Comparison of ENCODE assay signal across 14 cellular contexts in genomic region chr2:233085037-233085838, GRCh38. TPM values are rescaled to one million over a fixed set of nuclear protein-coding genes. Genes with fewer than 3 reads are reported as not detected.
A peak's percentile ranks its signal among the peaks of the same experiment; 100 is the strongest.
DNase-seq lines count a peak whose midpoint lies in the region; ATAC-seq and TF ChIP-seq lines count a peak whose summit lies in the region.
"Had no signal": no experiment of that assay in that cellular context is flagged by ENCODE, and none has a peak within 500 bp of the region (broad histone marks: within the 10 kb centered on the region; RNA-seq: fewer than 3 reads in every experiment).

No MANE protein-coding gene starts in this region.

- no peak for ATAC-seq in activated CD8-positive, alpha-beta T cell treated with anti-CD3 and anti-CD28 coated beads for 36 hours
- ATAC-seq in stimulated activated naive B cell treated with anti-CD40 and anti-IgM and Interleukin-4, amounts not matched to agents 10 μg/mL and 1 μg/mL and 100 μg/mL, for 72 hours (replicated peaks) = no peak
- ATAC-seq: A549 had no signal

- intact Hi-C loops in activated CD4-positive, alpha-beta T cell treated with anti-CD3 and anti-CD28 coated beads, Interleukin-2, amount 10 ng/mL, durations not matched to agents 24 days and 14 days (cut with micrococcal nuclease) = loop anchor here (10.0 kb wide), 1 partner anchor 270 kb away; the partner anchor contains the start of gene DGKD
- intact Hi-C loops in activated CD8-positive, alpha-beta T cell treated with anti-CD3 and anti-CD28 coated beads for 36 hours (cut with micrococcal nuclease) = no loop called here

- peaks cover 58% of the 10 kb centered on the region for H3K36me3 Mint-ChIP-seq in activated CD4-positive, alpha-beta T cell treated with anti-CD3 and anti-CD28 coated beads, Interleukin-2, amount 10 ng/mL, durations not matched to agents 24 days and 14 days (ENCODE audit: low read depth)
- peaks cover 49% of the 10 kb centered on the region for H3K36me3 Mint-ChIP-seq in activated CD8-positive, alpha-beta T cell treated with anti-CD3 and anti-CD28 coated beads for 36 hours (ENCODE audit: low read depth)
- peaks cover 74 to 86% of the 10 kb centered on the region in 2 donors for H3K36me3 Mint-ChIP-seq in stimulated activated naive B cell treated with anti-CD40 and anti-IgM and Interleukin-4, amounts not matched to agents 10 μg/mL and 1 μg/mL and 100 μg/mL, for 72 hours

- CTCF ChIA-PET in activated CD8-positive, alpha-beta T cell treated with anti-CD3 and anti-CD28 coated beads for 36 hours (lab: Charles Lee) = interaction anchor here (0.6 to 5.3 kb wide), 4 partner anchors 16 to 167 kb away, joined by 3 to 32 read pairs (median 14); partner anchors contain the start of gene INPP5D

- no peaks in the 10 kb centered on the region for H3K27me3 Mint-ChIP-seq in activated CD4-positive, alpha-beta T cell treated with anti-CD3 and anti-CD28 coated beads, Interleukin-2, amount 10 ng/mL, durations not matched to agents 24 days and 14 days
- H3K27me3 Mint-ChIP-seq in activated CD8-positive, alpha-beta T cell treated with anti-CD3 and anti-CD28 coated beads for 36 hours = no peaks in the 10 kb centered on the region
- H3K27me3 Mint-ChIP-seq in stimulated activated naive B cell treated with anti-CD40 and anti-IgM and Interleukin-4, amounts not matched to agents 10 μg/mL and 1 μg/mL and 100 μg/mL, for 72 hours = no peaks in the 10 kb centered on the region

- H3K4me3 Mint-ChIP-seq in activated CD4-positive, alpha-beta T cell treated with anti-CD3 and anti-CD28 coated beads, Interleukin-2, amount 10 ng/mL, durations not matched to agents 24 days and 14 days = peak overlapping the region; percentile 51
- H3K4me3 Mint-ChIP-seq in activated CD8-positive, alpha-beta T cell treated with anti-CD3 and anti-CD28 coated beads for 36 hours = no peak overlapping the region
- H3K4me3 Mint-ChIP-seq in stimulated activated naive B cell treated with anti-CD40 and anti-IgM and Interleukin-4, amounts not matched to agents 10 μg/mL and 1 μg/mL and 100 μg/mL, for 72 hours = peak overlapping the region; percentile 66 to 80

- H3K27me3 ChIP-seq in layer of hippocampus (ENCODE audit: control insufficient read depth, insufficient read depth, low read length) = no peaks in the 10 kb centered on the region
- H3K27me3 ChIP-seq: tibial artery had no signal

- POLR2A ChIA-PET in activated CD8-positive, alpha-beta T cell treated with anti-CD3 and anti-CD28 coated beads for 36 hours (lab: Charles Lee) = interaction anchor here (1.5 to 10.3 kb wide), 3 partner anchors 15 to 24 kb away, joined by 7 to 119 read pairs (median 51); partner anchors contain the start of gene INPP5D

- no peak for DNase-seq in activated CD4-positive, alpha-beta T cell treated with anti-CD3 and anti-CD28 coated beads, Interleukin-2, amount 10 ng/mL, durations not matched to agents 24 days and 14 days
- no peak for DNase-seq in activated CD4-positive, alpha-beta T cell treated with anti-CD3 and anti-CD28 coated beads, Interleukin-2, amount 50 U/mL, for 48 hours
- no peak for DNase-seq in activated CD8-positive, alpha-beta T cell treated with anti-CD3 and anti-CD28 coated beads for 36 hours
- DNase-seq in stimulated activated naive B cell treated with anti-CD40 and anti-IgM and Interleukin-4, amounts not matched to agents 10 μg/mL and 1 μg/mL and 100 μg/mL, for 72 hours = no peak
- no peak for DNase-seq in putamen (ENCODE audit: low spot score)
- no peak for DNase-seq in GOT3 (lab: John Stamatoyannopoulos, UW)
- DNase-seq in DMS53 treated with DMSO at 0.1 percent for 48 hours (lab: John Stamatoyannopoulos, UW; ENCODE audit: unreplicated experiment) = no peak
- DNase-seq: glutamatergic neuron had no signal

- H3K27ac Mint-ChIP-seq in activated CD4-positive, alpha-beta T cell treated with anti-CD3 and anti-CD28 coated beads, Interleukin-2, amount 10 ng/mL, durations not matched to agents 24 days and 14 days = peak overlapping the region; percentile 77
- peak overlapping the region; percentile 89 for H3K27ac Mint-ChIP-seq in activated CD8-positive, alpha-beta T cell treated with anti-CD3 and anti-CD28 coated beads for 36 hours
- peak overlapping the region; percentile 96 for H3K27ac Mint-ChIP-seq in stimulated activated naive B cell treated with anti-CD40 and anti-IgM and Interleukin-4, amounts not matched to agents 10 μg/mL and 1 μg/mL and 100 μg/mL, for 72 hours

- peak overlapping the region; percentile 65 for H3K27ac ChIP-seq in layer of hippocampus (ENCODE audit: low read depth, low read length)
- H3K27ac ChIP-seq: A549, SK-N-MC, tibial artery had no signal

- no peaks in the 10 kb centered on the region for H3K9me3 Mint-ChIP-seq in activated CD4-positive, alpha-beta T cell treated with anti-CD3 and anti-CD28 coated beads, Interleukin-2, amount 10 ng/mL, durations not matched to agents 24 days and 14 days
- no peaks in the 10 kb centered on the region for H3K9me3 Mint-ChIP-seq in activated CD8-positive, alpha-beta T cell treated with anti-CD3 and anti-CD28 coated beads for 36 hours
- peaks cover 0 to 3% of the 10 kb centered on the region in 2 donors for H3K9me3 Mint-ChIP-seq in stimulated activated naive B cell treated with anti-CD40 and anti-IgM and Interleukin-4, amounts not matched to agents 10 μg/mL and 1 μg/mL and 100 μg/mL, for 72 hours

- no peak for TF ChIP-seq CTCF in activated CD8-positive, alpha-beta T cell treated with anti-CD3 and anti-CD28 coated beads for 36 hours (IDR thresholded peaks at IDR 0.05)

- peaks cover 66% of the 10 kb centered on the region for H3K4me1 Mint-ChIP-seq in activated CD4-positive, alpha-beta T cell treated with anti-CD3 and anti-CD28 coated beads, Interleukin-2, amount 10 ng/mL, durations not matched to agents 24 days and 14 days
- H3K4me1 Mint-ChIP-seq in activated CD8-positive, alpha-beta T cell treated with anti-CD3 and anti-CD28 coated beads for 36 hours (ENCODE audit: low read depth) = peaks cover 74% of the 10 kb centered on the region
- H3K4me1 Mint-ChIP-seq in stimulated activated naive B cell treated with anti-CD40 and anti-IgM and Interleukin-4, amounts not matched to agents 10 μg/mL and 1 μg/mL and 100 μg/mL, for 72 hours = peaks cover 77 to 95% of the 10 kb centered on the region in 2 donors

RNA-seq across cellular contexts. Expression of gene INPP5D, which starts 25.1 kb away (rescaled TPM):
- 43.6 and 45.8 TPM in 2 replicates for total RNA-seq in activated CD4-positive, alpha-beta T cell treated with anti-CD3 and anti-CD28 coated beads, Interleukin-2, amount 10 ng/mL, durations not matched to agents 24 days and 14 days
- total RNA-seq in activated CD8-positive, alpha-beta T cell treated with anti-CD3 and anti-CD28 coated beads for 36 hours = 10 to 100 TPM; 38.6 to 40.2 TPM

RNA-seq across cellular contexts. Expression of gene NEU2, which starts 52.8 kb away (rescaled TPM):
- not detected in 2 replicates for total RNA-seq in activated CD4-positive, alpha-beta T cell treated with anti-CD3 and anti-CD28 coated beads, Interleukin-2, amount 10 ng/mL, durations not matched to agents 24 days and 14 days
- not detected for total RNA-seq in activated CD8-positive, alpha-beta T cell treated with anti-CD3 and anti-CD28 coated beads for 36 hours
- total RNA-seq: dermis microvascular lymphatic vessel endothelial cell, G401 had no signal
